21 cellular contexts compared by ENCODE assay signal in the genomic region with DNA sequence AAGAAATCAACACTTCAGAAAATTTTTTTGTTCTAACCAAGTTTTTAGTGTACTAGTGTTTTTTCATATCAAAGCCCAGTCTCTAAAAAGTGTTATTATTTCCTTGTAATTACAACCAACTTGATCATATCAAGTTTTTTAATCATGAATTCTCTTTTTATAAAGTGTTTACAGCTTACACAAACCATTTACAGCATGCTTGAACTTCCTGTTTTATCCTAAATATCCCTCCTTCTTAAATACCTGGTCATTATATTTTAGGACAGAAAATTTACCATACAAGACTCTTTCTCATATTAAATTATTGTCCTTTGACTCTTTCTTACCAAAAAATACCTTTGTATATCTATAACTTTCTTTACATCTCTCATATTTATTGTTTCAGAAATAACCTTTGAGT.
DNase-seq lines count a peak whose midpoint lies in the region; ATAC-seq, FAIRE-seq and TF ChIP-seq lines count a peak whose summit lies in the region.
"Had no signal": no experiment of that assay in that cellular context is flagged by ENCODE, and none has a peak within 500 bp of the region (broad histone marks: within the 10 kb centered on the region; RNA-seq: fewer than 3 reads in every experiment).

No MANE protein-coding gene starts in this region.

- peaks cover 19% of the 10 kb centered on the region for H3K4me1 ChIP-seq in GM23338 (ENCODE audit: insufficient read depth)
- H3K4me1 ChIP-seq: BLaER1, Caco-2, HAP-1 had no signal

- peaks cover 16% of the 10 kb centered on the region for H3K4me1 Mint-ChIP-seq in GM23338
- H3K4me1 Mint-ChIP-seq in activated CD4-positive, alpha-beta memory T cell treated with anti-CD3 and anti-CD28 coated beads, Interleukin-2, amount 10 ng/mL, durations not matched to agents 7 days and 5 days, result no peaks in the 10 kb centered on the region
- H3K4me1 Mint-ChIP-seq: B cell; CD4-positive, CD25-positive, alpha-beta regulatory T cell had no signal

- CTCF ChIA-PET in activated CD4-positive, alpha-beta memory T cell treated with anti-CD3 and anti-CD28 coated beads, Interleukin-2, amount 10 ng/mL, durations not matched to agents 7 days and 5 days (lab: Charles Lee), result no interaction called here

- no peak overlapping the region for H3K27ac Mint-ChIP-seq in GM23338
- no peak overlapping the region for H3K27ac Mint-ChIP-seq in activated CD4-positive, alpha-beta memory T cell treated with anti-CD3 and anti-CD28 coated beads, Interleukin-2, amount 10 ng/mL, durations not matched to agents 7 days and 5 days
- H3K27ac Mint-ChIP-seq: B cell; CD4-positive, CD25-positive, alpha-beta regulatory T cell; CD8-positive, alpha-beta T cell had no signal

- intact Hi-C loops in left cardiac atrium (cut with DNase I), result no loop called here

- H3K4me3 Mint-ChIP-seq in GM23338, result no peak overlapping the region
- H3K4me3 Mint-ChIP-seq in activated CD4-positive, alpha-beta memory T cell treated with anti-CD3 and anti-CD28 coated beads, Interleukin-2, amount 10 ng/mL, durations not matched to agents 7 days and 5 days, result no peak overlapping the region
- H3K4me3 Mint-ChIP-seq: B cell; CD4-positive, CD25-positive, alpha-beta regulatory T cell; CD8-positive, alpha-beta T cell had no signal

- no peaks in the 10 kb centered on the region for H3K79me2 ChIP-seq in GM23338 (replicated peaks; ENCODE audit: insufficient read depth)

- ATAC-seq in GM23338 (no peak), omental fat pad (ENCODE audit: low FRiP score) (no peak), left cardiac atrium (no peak), GM18502 (IDR thresholded peaks at IDR 0.05; ENCODE audit: poor library complexity, unreplicated experiment) (no peak)
- ATAC-seq: CD8-positive, alpha-beta T cell; GM12878 had no signal

- H3K9me2 ChIP-seq in GM23338 (ENCODE audit: insufficient read depth), result no peaks in the 10 kb centered on the region; the same call in 1 of the 2 replicates

- H3K36me3 ChIP-seq in GM23338 (ENCODE audit: insufficient read depth), result peaks cover 3% of the 10 kb centered on the region; the same call in 1 of the 2 replicates
- H3K36me3 ChIP-seq: BLaER1, HAP-1 had no signal

- DNase-seq in ELR (ENCODE audit: low read depth), result peak; percentile 6
- DNase-seq in GM23338 (ENCODE audit: low spot score), result peak; percentile 43
- peak; percentile 2 for DNase-seq in LHCN-M2 (ENCODE audit: low read depth)
- no peak for DNase-seq in omental fat pad (ENCODE audit: low spot score)
- no peak for DNase-seq in left cardiac atrium
- no peak for DNase-seq in activated CD4-positive, alpha-beta memory T cell treated with anti-CD3 and anti-CD28 coated beads, Interleukin-2, amount 10 ng/mL, durations not matched to agents 7 days and 5 days
- DNase-seq: Caco-2; CD4-positive, CD25-positive, alpha-beta regulatory T cell; CD8-positive, alpha-beta T cell; DND-41; GDM1; GOT3 had no signal

- no peaks in the 10 kb centered on the region for H3K27me3 ChIP-seq in GM23338 (ENCODE audit: insufficient read depth)
- H3K27me3 ChIP-seq: BLaER1 had no signal

- H3K4me3 ChIP-seq in GM23338, result no peak overlapping the region
- H3K4me3 ChIP-seq: BLaER1, GM12878, HAP-1 had no signal

- no peak for TF ChIP-seq CTCF in GM23338 (conservative IDR thresholded peaks at IDR 0.05; ENCODE audit: low read depth in 2 of 2)
- TF ChIP-seq CTCF in omental fat pad (IDR thresholded peaks at IDR 0.05), result no peak

- peaks cover 2% of the 10 kb centered on the region for H3K27me3 Mint-ChIP-seq in GM23338 (ENCODE audit: insufficient read depth, low read depth, poor library complexity)
- H3K27me3 Mint-ChIP-seq in activated CD4-positive, alpha-beta memory T cell treated with anti-CD3 and anti-CD28 coated beads, Interleukin-2, amount 10 ng/mL, durations not matched to agents 7 days and 5 days, result no peaks in the 10 kb centered on the region
- H3K27me3 Mint-ChIP-seq: B cell; CD4-positive, CD25-positive, alpha-beta regulatory T cell had no signal

- POLR2A ChIA-PET in activated CD4-positive, alpha-beta memory T cell treated with anti-CD3 and anti-CD28 coated beads, Interleukin-2, amount 10 ng/mL, durations not matched to agents 7 days and 5 days (lab: Charles Lee), result no interaction called here

- no peak overlapping the region for H3K4me2 ChIP-seq in GM23338
- H3K4me2 ChIP-seq: BLaER1 had no signal

- H3K36me3 Mint-ChIP-seq in GM23338 (ENCODE audit: low read depth), result peaks cover 39% of the 10 kb centered on the region
- H3K36me3 Mint-ChIP-seq in activated CD4-positive, alpha-beta memory T cell treated with anti-CD3 and anti-CD28 coated beads, Interleukin-2, amount 10 ng/mL, durations not matched to agents 7 days and 5 days (ENCODE audit: low read depth), result no peaks in the 10 kb centered on the region
- H3K36me3 Mint-ChIP-seq: CD4-positive, CD25-positive, alpha-beta regulatory T cell; CD8-positive, alpha-beta T cell had no signal

- H3K9me3 Mint-ChIP-seq in GM23338, result peaks cover 55% of the 10 kb centered on the region
- peaks cover 2% of the 10 kb centered on the region for H3K9me3 Mint-ChIP-seq in activated CD4-positive, alpha-beta memory T cell treated with anti-CD3 and anti-CD28 coated beads, Interleukin-2, amount 10 ng/mL, durations not matched to agents 7 days and 5 days
- H3K9me3 Mint-ChIP-seq: CD8-positive, alpha-beta T cell had no signal

- FAIRE-seq in islet of Langerhans (lab: Jason Lieb, UNC), result peak; percentile 17
- FAIRE-seq: GM12878, GM18507, H54 had no signal

- no peak overlapping the region for H2AFZ ChIP-seq in GM23338

- H3F3A ChIP-seq in GM23338 (replicated peaks; ENCODE audit: low read depth), result no peaks in the 10 kb centered on the region

- no peak overlapping the region for H3K27ac ChIP-seq in GM23338 (ENCODE audit: low read depth)
- H3K27ac ChIP-seq: BLaER1, C4-2B had no signal

- H4K20me1 ChIP-seq in GM23338 (replicated peaks; ENCODE audit: insufficient read depth), result no peaks in the 10 kb centered on the region
- H4K20me1 ChIP-seq: BLaER1 had no signal

TF ChIP-seq in GM23338, 12 proteins besides CTCF, POLR2A, EP300 and RAD21:
- TF ChIP-seq POLR2AphosphoS5 (IDR thresholded peaks at IDR 0.05; ENCODE audit: low read depth), result no peak
- TF ChIP-seq CREB1 (CRISPR knock-in tag; IDR thresholded peaks at IDR 0.05; ENCODE audit: low read depth), result no peak
- TF ChIP-seq, protein P1, sequence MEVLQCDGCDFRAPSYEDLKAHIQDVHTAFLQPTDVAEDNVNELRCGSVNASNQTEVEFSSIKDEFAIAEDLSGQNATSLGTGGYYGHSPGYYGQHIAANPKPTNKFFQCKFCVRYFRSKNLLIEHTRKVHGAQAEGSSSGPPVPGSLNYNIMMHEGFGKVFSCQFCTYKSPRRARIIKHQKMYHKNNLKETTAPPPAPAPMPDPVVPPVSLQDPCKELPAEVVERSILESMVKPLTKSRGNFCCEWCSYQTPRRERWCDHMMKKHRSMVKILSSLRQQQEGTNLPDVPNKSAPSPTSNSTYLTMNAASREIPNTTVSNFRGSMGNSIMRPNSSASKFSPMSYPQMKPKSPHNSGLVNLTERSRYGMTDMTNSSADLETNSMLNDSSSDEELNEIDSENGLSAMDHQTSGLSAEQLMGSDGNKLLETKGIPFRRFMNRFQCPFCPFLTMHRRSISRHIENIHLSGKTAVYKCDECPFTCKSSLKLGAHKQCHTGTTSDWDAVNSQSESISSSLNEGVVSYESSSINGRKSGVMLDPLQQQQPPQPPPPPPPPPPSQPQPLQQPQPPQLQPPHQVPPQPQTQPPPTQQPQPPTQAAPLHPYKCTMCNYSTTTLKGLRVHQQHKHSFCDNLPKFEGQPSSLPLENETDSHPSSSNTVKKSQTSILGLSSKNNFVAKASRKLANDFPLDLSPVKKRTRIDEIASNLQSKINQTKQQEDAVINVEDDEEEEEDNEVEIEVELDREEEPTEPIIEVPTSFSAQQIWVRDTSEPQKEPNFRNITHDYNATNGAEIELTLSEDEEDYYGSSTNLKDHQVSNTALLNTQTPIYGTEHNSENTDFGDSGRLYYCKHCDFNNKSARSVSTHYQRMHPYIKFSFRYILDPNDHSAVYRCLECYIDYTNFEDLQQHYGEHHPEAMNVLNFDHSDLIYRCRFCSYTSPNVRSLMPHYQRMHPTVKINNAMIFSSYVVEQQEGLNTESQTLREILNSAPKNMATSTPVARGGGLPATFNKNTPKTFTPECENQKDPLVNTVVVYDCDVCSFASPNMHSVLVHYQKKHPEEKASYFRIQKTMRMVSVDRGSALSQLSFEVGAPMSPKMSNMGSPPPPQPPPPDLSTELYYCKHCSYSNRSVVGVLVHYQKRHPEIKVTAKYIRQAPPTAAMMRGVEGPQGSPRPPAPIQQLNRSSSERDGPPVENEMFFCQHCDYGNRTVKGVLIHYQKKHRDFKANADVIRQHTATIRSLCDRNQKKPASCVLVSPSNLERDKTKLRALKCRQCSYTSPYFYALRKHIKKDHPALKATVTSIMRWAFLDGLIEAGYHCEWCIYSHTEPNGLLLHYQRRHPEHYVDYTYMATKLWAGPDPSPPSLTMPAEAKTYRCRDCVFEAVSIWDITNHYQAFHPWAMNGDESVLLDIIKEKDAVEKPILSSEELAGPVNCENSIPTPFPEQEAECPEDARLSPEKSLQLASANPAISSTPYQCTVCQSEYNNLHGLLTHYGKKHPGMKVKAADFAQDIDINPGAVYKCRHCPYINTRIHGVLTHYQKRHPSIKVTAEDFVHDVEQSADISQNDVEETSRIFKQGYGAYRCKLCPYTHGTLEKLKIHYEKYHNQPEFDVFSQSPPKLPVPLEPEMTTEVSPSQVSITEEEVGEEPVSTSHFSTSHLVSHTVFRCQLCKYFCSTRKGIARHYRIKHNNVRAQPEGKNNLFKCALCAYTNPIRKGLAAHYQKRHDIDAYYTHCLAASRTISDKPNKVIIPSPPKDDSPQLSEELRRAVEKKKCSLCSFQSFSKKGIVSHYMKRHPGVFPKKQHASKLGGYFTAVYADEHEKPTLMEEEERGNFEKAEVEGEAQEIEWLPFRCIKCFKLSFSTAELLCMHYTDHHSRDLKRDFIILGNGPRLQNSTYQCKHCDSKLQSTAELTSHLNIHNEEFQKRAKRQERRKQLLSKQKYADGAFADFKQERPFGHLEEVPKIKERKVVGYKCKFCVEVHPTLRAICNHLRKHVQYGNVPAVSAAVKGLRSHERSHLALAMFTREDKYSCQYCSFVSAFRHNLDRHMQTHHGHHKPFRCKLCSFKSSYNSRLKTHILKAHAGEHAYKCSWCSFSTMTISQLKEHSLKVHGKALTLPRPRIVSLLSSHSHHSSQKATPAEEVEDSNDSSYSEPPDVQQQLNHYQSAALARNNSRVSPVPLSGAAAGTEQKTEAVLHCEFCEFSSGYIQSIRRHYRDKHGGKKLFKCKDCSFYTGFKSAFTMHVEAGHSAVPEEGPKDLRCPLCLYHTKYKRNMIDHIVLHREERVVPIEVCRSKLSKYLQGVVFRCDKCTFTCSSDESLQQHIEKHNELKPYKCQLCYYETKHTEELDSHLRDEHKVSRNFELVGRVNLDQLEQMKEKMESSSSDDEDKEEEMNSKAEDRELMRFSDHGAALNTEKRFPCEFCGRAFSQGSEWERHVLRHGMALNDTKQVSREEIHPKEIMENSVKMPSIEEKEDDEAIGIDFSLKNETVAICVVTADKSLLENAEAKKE (CRISPR knock-in tag; IDR thresholded peaks at IDR 0.05), result no peak
- TF ChIP-seq EZH2 (IDR thresholded peaks at IDR 0.05; ENCODE audit: low read depth, unreplicated experiment), result no peak
- no peak for TF ChIP-seq ZNF331 (CRISPR knock-in tag; IDR thresholded peaks at IDR 0.05; ENCODE audit: low read depth)
- no peak for TF ChIP-seq NANOG (IDR thresholded peaks at IDR 0.05; ENCODE audit: borderline replicate concordance)

Comparison
In these comparisons a context has a peak if more than half of its experiments do, and no peak if none do; other contexts are left out.
1. DNase-seq: peak in ELR (single experiment), GM23338 (single experiment) and LHCN-M2 (single experiment); none in omental fat pad (single experiment), left cardiac atrium (single experiment) and activated CD4-positive, alpha-beta memory T cell treated with anti-CD3 and anti-CD28 coated beads, Interleukin-2, amount 10 ng/mL, durations not matched to agents 7 days and 5 days (single experiment).